Comparison of ENCODE assay signal across 8 cellular contexts in the genomic region with DNA sequence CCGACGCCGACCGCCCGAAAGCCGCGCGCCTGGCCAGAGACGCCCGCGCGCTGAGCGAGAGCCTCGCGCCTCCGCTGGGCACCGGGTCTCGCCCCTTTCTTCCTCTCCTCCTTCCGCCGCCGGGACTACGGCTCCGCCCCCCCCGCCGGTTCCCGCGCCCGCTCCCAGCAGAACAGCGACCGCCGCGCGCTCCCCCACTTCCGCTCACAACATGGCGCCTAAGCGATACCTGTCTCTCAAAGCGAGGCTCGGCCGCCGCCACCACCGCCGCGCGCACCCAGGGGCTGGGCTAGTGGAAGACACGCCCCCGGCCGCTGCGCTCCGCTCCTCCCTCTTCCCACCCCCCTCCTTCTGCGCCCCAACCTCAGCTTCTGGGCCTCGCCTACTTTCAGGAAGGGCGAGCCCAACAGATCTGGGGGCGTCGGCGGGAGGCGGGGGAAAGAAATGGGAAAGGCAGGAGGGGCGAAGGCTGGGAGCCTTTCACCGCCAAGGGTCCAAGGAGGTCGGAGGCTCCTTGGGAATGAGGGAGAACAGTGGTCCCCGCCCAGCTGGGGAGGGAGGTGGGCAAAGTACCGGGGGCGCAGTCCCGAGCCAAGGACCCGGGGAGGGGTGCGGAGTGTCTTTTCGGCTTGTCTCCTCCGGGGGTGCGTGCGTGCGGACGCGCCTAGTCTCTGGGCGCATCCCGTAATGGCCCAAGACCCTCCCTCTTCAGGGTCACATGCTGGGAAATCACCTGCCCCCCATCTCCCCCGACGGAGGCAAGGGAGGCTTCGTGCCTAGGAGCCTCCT. TPM values are rescaled to one million over a fixed set of nuclear protein-coding genes. Genes with fewer than 3 reads are reported as not detected.
DNase-seq lines count a peak whose midpoint lies in the region; ATAC-seq and TF ChIP-seq lines count a peak whose summit lies in the region.

Gene RPS6KA3, minus strand, starts transcription at position 100 of the 789 bp plus-strand sequence. CDS start 277 bp downstream, outside the sequence.

- H3K4me3 ChIP-seq in GM06990 (replicated peaks; ENCODE audit: low read depth, low read length): peak within 1 kb of the TSS; percentile 80
- H3K4me3 ChIP-seq in NB4 (ENCODE audit: low read depth, low read length): peak within 1 kb of the TSS; percentile 85
- peak within 1 kb of the TSS; percentile 73 for H3K4me3 ChIP-seq in suprapubic skin

- CTCF ChIA-PET in HEK293T (lab: Yijun Ruan, JAX): no interaction called here

- TF ChIP-seq POLR2A in NB4 (IDR thresholded peaks at IDR 0.05; ENCODE audit: extremely low read depth, insufficient read length) (peak; percentile 38), suprapubic skin (IDR thresholded peaks at IDR 0.05) (peak in 1 of 2 donors; percentile 47)

- ATAC-seq in SK-N-SH treated with all-trans-retinoic acid at 6 μM for 48 hours (peak; percentile 81), omental fat pad (ENCODE audit: low FRiP score) (peak; percentile 87)

- DNase-seq in GM06990 (ENCODE audit: extremely low read depth, insufficient read length): peak; percentile 92
- peak; percentile 80 for DNase-seq in HEK293T (ENCODE audit: extremely low spot score)
- peak; percentile 93 for DNase-seq in NB4 (ENCODE audit: low read depth)
- peak; percentile 86 for DNase-seq in activated naive CD4-positive, alpha-beta T cell treated with anti-CD3 and anti-CD28 coated beads, Interleukin-2, amount 50 U/mL, for 16 hours
- peak; percentile 76 for DNase-seq in globus pallidus (ENCODE audit: low spot score)
- peak; percentile 73 for DNase-seq in omental fat pad (ENCODE audit: low spot score)
- peak; percentile 93 for DNase-seq in suprapubic skin (ENCODE audit: low spot score in 2 of 2)

- TF ChIP-seq CTCF in GM06990 (IDR thresholded peaks at IDR 0.05; ENCODE audit: insufficient read depth, low read length, poor library complexity, severe bottlenecking) (no peak), NB4 (IDR thresholded peaks at IDR 0.05; ENCODE audit: low read depth, low read length) (no peak), omental fat pad (IDR thresholded peaks at IDR 0.05) (no peak), suprapubic skin (IDR thresholded peaks at IDR 0.05) (no peak)

- WGBS in suprapubic skin: 49% methylated on average over 50 of the region's 77 CpGs

- H3K27ac ChIP-seq in suprapubic skin: peak within 1 kb of the TSS; percentile 91

- TF ChIP-seq EP300 in suprapubic skin (IDR thresholded peaks at IDR 0.05): no peak

- H3K27me3 ChIP-seq in GM06990 (replicated peaks; ENCODE audit: control insufficient read depth, insufficient read depth, low read length): no peaks in the 10 kb centered on the region
- no peaks in the 10 kb centered on the region for H3K27me3 ChIP-seq in suprapubic skin

- POLR2A ChIA-PET in HEK293T (lab: Yijun Ruan, JAX): no interaction called here

- H3K36me3 ChIP-seq in GM06990 (ENCODE audit: control insufficient read depth, insufficient read depth, low read length): no peaks in the 10 kb centered on the region
- H3K36me3 ChIP-seq in suprapubic skin: no peaks in the 10 kb centered on the region

- peaks cover 14% of the 10 kb centered on the region for H3K4me1 ChIP-seq in suprapubic skin

- no peaks in the 10 kb centered on the region for H3K9me3 ChIP-seq in suprapubic skin

TF ChIP-seq in HEK293T, 16 proteins besides CTCF, POLR2A, EP300 and RAD21:
- TF ChIP-seq CTBP1 (IDR thresholded peaks at IDR 0.05; ENCODE audit: borderline replicate concordance): no peak
- TF ChIP-seq PKNOX1 (IDR thresholded peaks at IDR 0.05): peak; percentile 89

TF ChIP-seq in SK-N-SH treated with all-trans-retinoic acid at 6 μM for 48 hours, 23 proteins besides CTCF, POLR2A, EP300 and RAD21:
- TF ChIP-seq, protein P1, sequence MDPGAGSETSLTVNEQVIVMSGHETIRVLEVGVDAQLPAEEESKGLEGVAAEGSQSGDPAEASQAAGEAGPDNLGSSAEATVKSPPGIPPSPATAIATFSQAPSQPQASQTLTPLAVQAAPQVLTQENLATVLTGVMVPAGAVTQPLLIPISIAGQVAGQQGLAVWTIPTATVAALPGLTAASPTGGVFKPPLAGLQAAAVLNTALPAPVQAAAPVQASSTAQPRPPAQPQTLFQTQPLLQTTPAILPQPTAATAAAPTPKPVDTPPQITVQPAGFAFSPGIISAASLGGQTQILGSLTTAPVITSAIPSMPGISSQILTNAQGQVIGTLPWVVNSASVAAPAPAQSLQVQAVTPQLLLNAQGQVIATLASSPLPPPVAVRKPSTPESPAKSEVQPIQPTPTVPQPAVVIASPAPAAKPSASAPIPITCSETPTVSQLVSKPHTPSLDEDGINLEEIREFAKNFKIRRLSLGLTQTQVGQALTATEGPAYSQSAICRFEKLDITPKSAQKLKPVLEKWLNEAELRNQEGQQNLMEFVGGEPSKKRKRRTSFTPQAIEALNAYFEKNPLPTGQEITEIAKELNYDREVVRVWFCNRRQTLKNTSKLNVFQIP (CRISPR knock-in tag; IDR thresholded peaks at IDR 0.05; ENCODE audit: borderline replicate concordance, low read depth): no peak
- TF ChIP-seq ZC3H10 (CRISPR knock-in tag; IDR thresholded peaks at IDR 0.05): no peak
- TF ChIP-seq GLIS3 (CRISPR knock-in tag; IDR thresholded peaks at IDR 0.05): no peak
- TF ChIP-seq CSRNP3 (CRISPR knock-in tag; IDR thresholded peaks at IDR 0.05): no peak
- no peak for TF ChIP-seq ZNF8 (CRISPR knock-in tag; IDR thresholded peaks at IDR 0.05)
- TF ChIP-seq TCF4 (CRISPR knock-in tag; IDR thresholded peaks at IDR 0.05; ENCODE audit: borderline replicate concordance): no peak
- TF ChIP-seq SNAI2 (CRISPR knock-in tag; IDR thresholded peaks at IDR 0.05): no peak
- no peak for TF ChIP-seq CSDC2 (CRISPR knock-in tag; IDR thresholded peaks at IDR 0.05)
- TF ChIP-seq, protein P2, sequence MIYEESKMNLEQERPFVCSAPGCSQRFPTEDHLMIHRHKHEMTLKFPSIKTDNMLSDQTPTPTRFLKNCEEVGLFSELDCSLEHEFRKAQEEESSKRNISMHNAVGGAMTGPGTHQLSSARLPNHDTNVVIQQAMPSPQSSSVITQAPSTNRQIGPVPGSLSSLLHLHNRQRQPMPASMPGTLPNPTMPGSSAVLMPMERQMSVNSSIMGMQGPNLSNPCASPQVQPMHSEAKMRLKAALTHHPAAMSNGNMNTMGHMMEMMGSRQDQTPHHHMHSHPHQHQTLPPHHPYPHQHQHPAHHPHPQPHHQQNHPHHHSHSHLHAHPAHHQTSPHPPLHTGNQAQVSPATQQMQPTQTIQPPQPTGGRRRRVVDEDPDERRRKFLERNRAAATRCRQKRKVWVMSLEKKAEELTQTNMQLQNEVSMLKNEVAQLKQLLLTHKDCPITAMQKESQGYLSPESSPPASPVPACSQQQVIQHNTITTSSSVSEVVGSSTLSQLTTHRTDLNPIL (CRISPR knock-in tag; IDR thresholded peaks at IDR 0.05; ENCODE audit: low read depth): no peak
- TF ChIP-seq OSR1 (CRISPR knock-in tag; IDR thresholded peaks at IDR 0.05): no peak
- no peak for TF ChIP-seq BACH2 (CRISPR knock-in tag; IDR thresholded peaks at IDR 0.05; ENCODE audit: borderline replicate concordance)
- no peak for TF ChIP-seq ESRRG (CRISPR knock-in tag; IDR thresholded peaks at IDR 0.05)
- TF ChIP-seq ZFP3 (CRISPR knock-in tag; IDR thresholded peaks at IDR 0.05): no peak
- TF ChIP-seq ZNF70 (CRISPR knock-in tag; IDR thresholded peaks at IDR 0.05): no peak
TF ChIP-seq in SK-N-SH treated with all-trans-retinoic acid at 6 μM for 48 hours: peak in this region for 0.

RNA-seq across cellular contexts. Expression of gene RPS6KA3, which starts in this region (rescaled TPM):
- 10 to 100 TPM; 39.5 to 90.3 (median 55.1) TPM for total RNA-seq in omental fat pad
- total RNA-seq in suprapubic skin: 10 to 100 TPM; 27.2 to 36.0 (median 32.2) TPM

Comparison
In these comparisons a context has a peak if more than half of its experiments do, and no peak if none do; other contexts are left out.
1. Peak in every context shown above with its lines: DNase-seq, ATAC-seq, H3K4me3 ChIP-seq and H3K27ac ChIP-seq.